ENCODE assay signal across 1 cellular context in genomic region chr19:43562698-43563241, GRCh38.
TF ChIP-seq lines count a peak whose summit lies in the region.

No MANE protein-coding gene starts in this region.

TF ChIP-seq in endothelial cell of umbilical vein, 7 proteins besides CTCF, POLR2A, EP300 and RAD21 (continued from another document):
- TF ChIP-seq JUN (IDR thresholded peaks at IDR 0.05; ENCODE audit: borderline replicate concordance, insufficient read depth, insufficient read length, low read depth): no peak
- no peak for TF ChIP-seq POLR2AphosphoS5 (IDR thresholded peaks at IDR 0.05; ENCODE audit: insufficient read depth, low read depth, low read length)
- no peak for TF ChIP-seq GATA2 (IDR thresholded peaks at IDR 0.05; ENCODE audit: insufficient read depth, insufficient read length, low read depth, low read length)
